In genomic region chr10:59173414-59173813, GRCh38 we compare ENCODE assay signal across 26 cellular contexts. TPM values are rescaled to one million over a fixed set of nuclear protein-coding genes. Genes with fewer than 3 reads are reported as not detected.
"Had no signal": no experiment of that assay in that cellular context is flagged by ENCODE, and none has a peak within 500 bp of the region (broad histone marks: within the 10 kb centered on the region; RNA-seq: fewer than 3 reads in every experiment).

No MANE protein-coding gene starts in this region.

- H3K27me3 ChIP-seq: testis had no signal

- ATAC-seq: activated CD4-positive, alpha-beta T cell treated with anti-CD3 and anti-CD28 coated beads for 36 hours; activated CD8-positive, alpha-beta memory T cell treated with anti-CD3 and anti-CD28 coated beads, Interleukin-2, amount 10 ng/mL, durations not matched to agents 7 days and 5 days; activated CD8-positive, alpha-beta T cell treated with anti-CD3 and anti-CD28 coated beads, Interleukin-2, amount 10 ng/mL, durations not matched to agents 7 days and 5 days; activated naive CD4-positive, alpha-beta T cell treated with anti-CD3 and anti-CD28 coated beads, Interleukin-2, amount 50 U/mL, for 72 hours; activated T-cell treated with anti-CD3 and anti-CD28 coated beads, Interleukin-2, amount 50 U/mL, for 72 hours; left colon; naive thymus-derived CD8-positive, alpha-beta T cell; right cardiac atrium; stimulated activated naive CD8-positive, alpha-beta T cell treated with anti-CD3 and anti-CD28 coated beads, Interleukin-15, Interleukin-2, amounts not matched to agents 100 U/mL and 50 U/mL, for 24 hours had no signal

- H3K9me3 ChIP-seq: colonic mucosa, testis, transverse colon, uterus had no signal

- H3K27ac ChIP-seq: colonic mucosa, esophagus muscularis mucosa, testis, transverse colon, uterus had no signal

- DNase-seq: activated CD4-positive, alpha-beta T cell treated with anti-CD3 and anti-CD28 coated beads for 36 hours; activated CD4-positive, CD25-positive, alpha-beta regulatory T cell; activated CD8-positive, alpha-beta memory T cell treated with anti-CD3 and anti-CD28 coated beads, Interleukin-2, amount 10 ng/mL, durations not matched to agents 7 days and 5 days; activated CD8-positive, alpha-beta T cell treated with anti-CD3 and anti-CD28 coated beads, Interleukin-2, amount 10 ng/mL, durations not matched to agents 7 days and 5 days; activated naive CD4-positive, alpha-beta T cell; activated T-cell treated with anti-CD3 and anti-CD28 coated beads, Interleukin-2, amount 50 U/mL, for 72 hours; colonic mucosa; effector memory CD4-positive, alpha-beta T cell; foreskin melanocyte; islet precursor cell; left colon; midbrain; naive thymus-derived CD8-positive, alpha-beta T cell; right cardiac atrium; stimulated activated CD4-positive, alpha-beta T cell treated with anti-CD3 and anti-CD28 coated beads, Interleukin-12 subunit alpha, Interleukin-12 subunit beta, amount 100 ng/mL, for 4 hours; stimulated activated CD4-positive, alpha-beta T cell treated with anti-CD3 and anti-CD28 coated beads, Interleukin-4, amount 100 ng/mL, for 1 hour; stimulated activated naive CD8-positive, alpha-beta T cell treated with anti-CD3 and anti-CD28 coated beads, Interleukin-15, Interleukin-2, amounts not matched to agents 100 U/mL and 50 U/mL, for 24 hours; T-helper 1 cell; testis; transverse colon; uterus had no signal

- H3K36me3 ChIP-seq: colonic mucosa, esophagus muscularis mucosa, transverse colon, uterus had no signal

- H3K4me1 ChIP-seq: colonic mucosa had no signal

- H3K4me3 ChIP-seq: colonic mucosa, esophagus muscularis mucosa, testis, transverse colon, uterus had no signal

RNA-seq across cellular contexts. Expression of gene PHYHIPL, which starts 3.0 kb away (rescaled TPM):
- total RNA-seq: activated CD4-positive, alpha-beta T cell treated with anti-CD3 and anti-CD28 coated beads for 36 hours; activated CD8-positive, alpha-beta memory T cell treated with anti-CD3 and anti-CD28 coated beads, Interleukin-2, amount 10 ng/mL, durations not matched to agents 7 days and 5 days; activated CD8-positive, alpha-beta T cell treated with anti-CD3 and anti-CD28 coated beads, Interleukin-2, amount 10 ng/mL, durations not matched to agents 7 days and 5 days; activated naive CD4-positive, alpha-beta T cell treated with anti-CD3 and anti-CD28 coated beads, Interleukin-2, amount 50 U/mL, for 72 hours; activated T-cell treated with anti-CD3 and anti-CD28 coated beads, Interleukin-2, amount 50 U/mL, for 72 hours; dermis microvascular lymphatic vessel endothelial cell; glomerular endothelial cell; naive thymus-derived CD8-positive, alpha-beta T cell; omental fat pad had no signal
- polyA plus RNA-seq: naive thymus-derived CD8-positive, alpha-beta T cell had no signal
